ENCODE assay signal across 7 cellular contexts in genomic region chr1:3518756-3519155, GRCh38.
"Had no signal": no experiment of that assay in that cellular context is flagged by ENCODE, and none has a peak within 500 bp of the region (broad histone marks: within the 10 kb centered on the region; RNA-seq: fewer than 3 reads in every experiment).

No MANE protein-coding gene starts in this region.

- DNase-seq: GM23248, GOT3, HFFc6, IMR-90, KG1 had no signal

- H2AFZ ChIP-seq: GM23248 had no signal

- H3K9me3 ChIP-seq: HAP-1 had no signal

- H3K36me3 ChIP-seq: HAP-1 had no signal

- H3K9ac ChIP-seq: GM23248 had no signal

- H3K4me3 ChIP-seq: GM23248, HAP-1, K562 had no signal

- H3K27ac ChIP-seq: GM23248 had no signal

- H3K4me1 ChIP-seq: HAP-1 had no signal
